12 cellular contexts compared by ENCODE assay signal in genomic region chr12:66149702-66150398, GRCh38. TPM values are rescaled to one million over a fixed set of nuclear protein-coding genes. Genes with fewer than 3 reads are reported as not detected.
DNase-seq lines count a peak whose midpoint lies in the region; ATAC-seq, FAIRE-seq and TF ChIP-seq lines count a peak whose summit lies in the region.
"Had no signal": no experiment of that assay in that cellular context is flagged by ENCODE, and none has a peak within 500 bp of the region (broad histone marks: within the 10 kb centered on the region; RNA-seq: fewer than 3 reads in every experiment).

No MANE protein-coding gene starts in this region.

- TF ChIP-seq CTCF in SK-N-SH (IDR thresholded peaks at IDR 0.05), result peak; percentile 24; the same call in 1 of the 2 replicates
- peak; percentile 33 for TF ChIP-seq CTCF in fibroblast of villous mesenchyme (IDR thresholded peaks at IDR 0.05; ENCODE audit: insufficient read depth, low read depth, low read length)
- peak in 6 of 11 experiments; percentile 10 to 53 (median 32) for TF ChIP-seq CTCF in spleen (IDR thresholded peaks at IDR 0.05 in 8 of 11, conservative IDR thresholded peaks at IDR 0.05 in 3 of 11)

- peaks cover 12% of the 10 kb centered on the region for H3K79me2 ChIP-seq in SK-N-SH (ENCODE audit: insufficient read depth)

- H3K27ac ChIP-seq in SK-N-SH (ENCODE audit: low read depth in 2 of 2, low read length in 1 of 2) (no peak overlapping the region), spleen (peak overlapping the region in 7 of 8 donors; percentile 11 to 77 (median 46))

- no peak for TF ChIP-seq RAD21 in SK-N-SH (IDR thresholded peaks at IDR 0.05; ENCODE audit: low read length)

- TF ChIP-seq EP300 in SK-N-SH (IDR thresholded peaks at IDR 0.05; ENCODE audit: borderline replicate concordance in 1 of 2, low read depth in 1 of 2, low read length in 1 of 2), result no peak

- CTCF ChIA-PET in SK-N-SH (lab: Yijun Ruan, JAX), result no interaction called here

- no peak overlapping the region for H3K9ac ChIP-seq in SK-N-SH

- 89% methylated on average over 5 of the region's 5 CpGs for WGBS in SK-N-SH (ENCODE audit: low lambda C conversion rate)
- 58 to 69% (median 66%) methylated on average over 5 of the region's 5 CpGs for WGBS in spleen, 5 donors

- H3K4me1 ChIP-seq in SK-N-SH (ENCODE audit: control insufficient read depth in 1 of 2, insufficient read depth in 2 of 2, low read depth in 1 of 2, low read length in 1 of 2), result peaks cover 0 to 15% of the 10 kb centered on the region in 2 experiments; a peak in 2 of 4 replicates
- peaks cover 7 to 49% (median 20%) of the 10 kb centered on the region in 6 donors for H3K4me1 ChIP-seq in spleen

- intact Hi-C loops in spleen (cut with DNase I; ENCODE audit: low total_unique reads), result no loop called here

- no peaks in the 10 kb centered on the region for H3K9me2 ChIP-seq in SK-N-SH

- no peak for ATAC-seq in SK-N-SH treated with all-trans-retinoic acid at 6 μM for 48 hours
- no peak for ATAC-seq in GM21529 (IDR thresholded peaks at IDR 0.05; ENCODE audit: unreplicated experiment)

- DNase-seq in SK-N-SH, result no peak
- DNase-seq in SIG-M5 treated with dmso at 0.1 percent for 504 hours (lab: John Stamatoyannopoulos, UW; ENCODE audit: unreplicated experiment), result peak; percentile 93
- DNase-seq in fibroblast of villous mesenchyme (ENCODE audit: low read depth), result no peak
- no peak for DNase-seq in spleen
- no peak for DNase-seq in urothelium cell line (ENCODE audit: low spot score)
- DNase-seq in stimulated activated CD4-positive, alpha-beta T cell treated with anti-CD3 and anti-CD28 coated beads, Interleukin-2, amount 100 ng/mL, for 48 hours, result no peak
- DNase-seq: T-helper 1 cell, trophoblast cell had no signal

- H2AFZ ChIP-seq in SK-N-SH (ENCODE audit: low read depth), result no peak overlapping the region

- peaks cover 21 to 39% of the 10 kb centered on the region in 2 experiments for H3K36me3 ChIP-seq in SK-N-SH (replicated peaks in 1 of 2; ENCODE audit: control insufficient read depth in 1 of 2, insufficient read depth in 2 of 2, low read length in 1 of 2)
- H3K36me3 ChIP-seq in spleen, result peaks cover 0 to 85% (median 33%) of the 10 kb centered on the region in 6 donors

- FAIRE-seq in urothelium cell line (lab: Jason Lieb, UNC), result no peak
- FAIRE-seq: A204.1, endometrium had no signal

- no peaks in the 10 kb centered on the region for H3K9me3 ChIP-seq in SK-N-SH
- H3K9me3 ChIP-seq in spleen, result no peaks in the 10 kb centered on the region

- POLR2A ChIA-PET in SK-N-SH (lab: Yijun Ruan, JAX), result no interaction called here

- no peaks in the 10 kb centered on the region for H4K20me1 ChIP-seq in SK-N-SH (ENCODE audit: insufficient read depth)

- no peak overlapping the region for H3K4me3 ChIP-seq in SK-N-SH (ENCODE audit: low read depth in 2 of 2, low read length in 1 of 2)
- H3K4me3 ChIP-seq in fibroblast of villous mesenchyme (ENCODE audit: low read depth, low read length), result no peak overlapping the region
- no peak overlapping the region for H3K4me3 ChIP-seq in spleen

- H3F3A ChIP-seq in SK-N-SH (replicated peaks; ENCODE audit: insufficient read depth), result peaks cover 30% of the 10 kb centered on the region

- no peak for TF ChIP-seq POLR2A in spleen (IDR thresholded peaks at IDR 0.05)

- H3K27me3 ChIP-seq in SK-N-SH (ENCODE audit: insufficient read depth) (no peaks in the 10 kb centered on the region), spleen (replicated peaks in 1 of 7) (no peaks in the 10 kb centered on the region)

- no peak overlapping the region for H3K4me2 ChIP-seq in SK-N-SH

TF ChIP-seq in SK-N-SH, 30 proteins besides CTCF, POLR2A, EP300 and RAD21 (continues in another document):
- TF ChIP-seq CHD2 (IDR thresholded peaks at IDR 0.05; ENCODE audit: low read length, partially characterized antibody) (no peak), USF2 (IDR thresholded peaks at IDR 0.05; ENCODE audit: borderline replicate concordance, low read depth, low read length) (no peak), USF1 (IDR thresholded peaks at IDR 0.05; ENCODE audit: borderline replicate concordance, low read depth) (no peak), FOXM1 (IDR thresholded peaks at IDR 0.05; ENCODE audit: low read depth) (no peak), TEAD4 (IDR thresholded peaks at IDR 0.05; ENCODE audit: borderline replicate concordance, insufficient read depth) (no peak)

TF ChIP-seq in SK-N-SH treated with all-trans-retinoic acid at 6 μM for 48 hours, 23 proteins besides CTCF, POLR2A, EP300 and RAD21:
- TF ChIP-seq ZNF8 (CRISPR knock-in tag; IDR thresholded peaks at IDR 0.05), result no peak
- no peak for TF ChIP-seq ISL1 (CRISPR knock-in tag; IDR thresholded peaks at IDR 0.05)
- no peak for TF ChIP-seq ZNF70 (CRISPR knock-in tag; IDR thresholded peaks at IDR 0.05)
- TF ChIP-seq CSRNP3 (CRISPR knock-in tag; IDR thresholded peaks at IDR 0.05), result no peak
- no peak for TF ChIP-seq BACH2 (CRISPR knock-in tag; IDR thresholded peaks at IDR 0.05; ENCODE audit: borderline replicate concordance)
- no peak for TF ChIP-seq CSDC2 (CRISPR knock-in tag; IDR thresholded peaks at IDR 0.05)
- no peak for TF ChIP-seq SNAI2 (CRISPR knock-in tag; IDR thresholded peaks at IDR 0.05)

RNA-seq across cellular contexts. Expression of gene LLPH, which starts 19.3 kb away (rescaled TPM):
- polyA plus RNA-seq in SK-N-SH (2012; rRNA removed), result 7.4 and 9.1 TPM in 2 replicates
- 16.7 and 33.6 TPM in 2 replicates for polyA plus RNA-seq in SK-N-SH (2012; cell fraction: cytosol; rRNA removed)
- polyA plus RNA-seq in SK-N-SH (2012; cell fraction: nucleus; rRNA removed), result 1.3 and 2.8 TPM in 2 replicates
- total RNA-seq in fibroblast of villous mesenchyme, result 3.9 and 5.6 TPM in 2 replicates
- 10 to 100 TPM in 4 of 7 donors, 1 to 10 TPM in 3; 6.5 to 21.7 (median 16.9) TPM for total RNA-seq in spleen
- 10 to 100 TPM; 13.9 to 21.1 (median 19.1) TPM for polyA plus RNA-seq in spleen

RNA-seq across cellular contexts. Expression of gene TMBIM4, which starts 19.9 kb away (rescaled TPM):
- 68.5 and 94.6 TPM in 2 replicates for polyA plus RNA-seq in SK-N-SH (2012; rRNA removed)
- 88.9 and 103 TPM in 2 replicates for polyA plus RNA-seq in SK-N-SH (2012; cell fraction: cytosol; rRNA removed)
- polyA plus RNA-seq in SK-N-SH (2012; cell fraction: nucleus; rRNA removed), result 22.3 and 35.3 TPM in 2 replicates
- 80.5 and 175 TPM in 2 replicates for total RNA-seq in fibroblast of villous mesenchyme
- total RNA-seq in spleen, result 100 to 1,000 TPM; 114 to 257 (median 134) TPM
- 100 to 1,000 TPM in 2 of 3 donors, 10 to 100 TPM in 1; 93.4 to 132 (median 125) TPM for polyA plus RNA-seq in spleen

RNA-seq across cellular contexts. Expression of gene IRAK3, which starts 39.2 kb away (rescaled TPM):
- polyA plus RNA-seq in SK-N-SH (2012; rRNA removed) (not detected in 2 replicates), spleen (1 to 10 TPM; 4.4 to 9.4 (median 5.7) TPM)
- polyA plus RNA-seq in SK-N-SH (2012; cell fraction: cytosol; rRNA removed), result not detected in 2 replicates
- not detected in 2 replicates for polyA plus RNA-seq in SK-N-SH (2012; cell fraction: nucleus; rRNA removed)
- total RNA-seq in fibroblast of villous mesenchyme (2.6 and 3.0 TPM in 2 replicates), spleen (100 to 1,000 TPM in 2 of 7 donors, 10 to 100 TPM in 5; 39.0 to 157 (median 79.6) TPM)

Comparison
In these comparisons a context has a peak if more than half of its experiments do, and no peak if none do; other contexts are left out.
1. H3K27ac ChIP-seq: peak in spleen (7 of 8); none in SK-N-SH (0 of 2).
2. Peak in every context shown above with its lines, with median percentiles within 50 percentile points of each other: CTCF ChIP-seq.